29 cellular contexts compared by ENCODE assay signal in genomic region chr7:73933091-73933490, GRCh38.
"Had no signal": no experiment of that assay in that cellular context is flagged by ENCODE, and none has a peak within 500 bp of the region (broad histone marks: within the 10 kb centered on the region; RNA-seq: fewer than 3 reads in every experiment).

No MANE protein-coding gene starts in this region.

- H3K27ac ChIP-seq: esophagus squamous epithelium, foreskin keratinocyte, gastroesophageal sphincter, heart left ventricle, hepatocyte, left ventricle myocardium inferior, lower lobe of right lung, ovary, psoas muscle, sigmoid colon, skin epidermis, spleen, testis, tibial artery had no signal

- DNase-seq: cortex of kidney; effector memory CD8-positive, alpha-beta T cell; erythroblast; esophagus squamous epithelium; foreskin keratinocyte; heart left ventricle; left colon; left ventricle myocardium inferior; lower lobe of right lung; natural killer cell; occipital lobe; ovary; posterior cingulate gyrus; psoas muscle; right cardiac atrium; sigmoid colon; spleen; stimulated activated CD4-positive, alpha-beta T cell treated with anti-CD3 and anti-CD28 coated beads, Interleukin-4, amount 100 ng/mL, for 4 hours; stimulated activated naive CD8-positive, alpha-beta T cell treated with anti-CD3 and anti-CD28 coated beads, Interleukin-15, Interleukin-2, amounts not matched to agents 100 U/mL and 50 U/mL, for 24 hours; substantia nigra; testis; tibial artery had no signal

- H2AFZ ChIP-seq: hepatocyte had no signal

- H3K9me3 Mint-ChIP-seq: effector memory CD8-positive, alpha-beta T cell; natural killer cell; stimulated activated memory B cell treated with anti-CD40 and anti-IgM and Interleukin-4, amounts not matched to agents 10 μg/mL and 1 μg/mL and 100 μg/mL, for 72 hours; type B pancreatic cell had no signal

- H3K36me3 ChIP-seq: esophagus squamous epithelium, gastroesophageal sphincter, heart left ventricle, left ventricle myocardium inferior, lower lobe of right lung, ovary, sigmoid colon, spleen, tibial artery had no signal

- ATAC-seq: effector memory CD8-positive, alpha-beta T cell; foreskin keratinocyte; gastroesophageal sphincter; heart left ventricle; left colon; lower lobe of right lung; natural killer cell; psoas muscle; right cardiac atrium; stimulated activated memory B cell treated with anti-CD40 and anti-IgM and Interleukin-4, amounts not matched to agents 10 μg/mL and 1 μg/mL and 100 μg/mL, for 72 hours; stimulated activated naive CD8-positive, alpha-beta T cell treated with anti-CD3 and anti-CD28 coated beads, Interleukin-15, Interleukin-2, amounts not matched to agents 100 U/mL and 50 U/mL, for 24 hours had no signal

- H3K4me1 Mint-ChIP-seq: natural killer cell; stimulated activated memory B cell treated with anti-CD40 and anti-IgM and Interleukin-4, amounts not matched to agents 10 μg/mL and 1 μg/mL and 100 μg/mL, for 72 hours had no signal

- H3K27ac Mint-ChIP-seq: effector memory CD8-positive, alpha-beta T cell; natural killer cell; stimulated activated memory B cell treated with anti-CD40 and anti-IgM and Interleukin-4, amounts not matched to agents 10 μg/mL and 1 μg/mL and 100 μg/mL, for 72 hours; type B pancreatic cell had no signal

- H3K27me3 ChIP-seq: esophagus squamous epithelium, gastroesophageal sphincter, heart left ventricle, hepatocyte, ovary, sigmoid colon, testis, tibial artery had no signal

- H3K79me2 ChIP-seq: hepatocyte had no signal

- H3K4me3 ChIP-seq: esophagus squamous epithelium, gastroesophageal sphincter, heart left ventricle, hepatocyte, left ventricle myocardium inferior, lower lobe of right lung, ovary, psoas muscle, sigmoid colon, skin epidermis, spleen, testis, tibial artery had no signal

- H3K36me3 Mint-ChIP-seq: natural killer cell; stimulated activated memory B cell treated with anti-CD40 and anti-IgM and Interleukin-4, amounts not matched to agents 10 μg/mL and 1 μg/mL and 100 μg/mL, for 72 hours; type B pancreatic cell had no signal

- H3K9me3 ChIP-seq: esophagus squamous epithelium, gastroesophageal sphincter, left ventricle myocardium inferior, lower lobe of right lung, ovary, psoas muscle, sigmoid colon, spleen, testis, tibial artery had no signal

- H3K4me3 Mint-ChIP-seq: effector memory CD8-positive, alpha-beta T cell; natural killer cell; stimulated activated memory B cell treated with anti-CD40 and anti-IgM and Interleukin-4, amounts not matched to agents 10 μg/mL and 1 μg/mL and 100 μg/mL, for 72 hours; type B pancreatic cell had no signal

- H3K4me2 ChIP-seq: hepatocyte had no signal

- FAIRE-seq: endometrium, islet of Langerhans had no signal

- H3K4me1 ChIP-seq: heart left ventricle, left ventricle myocardium inferior, lower lobe of right lung, psoas muscle, spleen, testis had no signal
